Comparison of ENCODE assay signal across 1 cellular context in the genomic region with DNA sequence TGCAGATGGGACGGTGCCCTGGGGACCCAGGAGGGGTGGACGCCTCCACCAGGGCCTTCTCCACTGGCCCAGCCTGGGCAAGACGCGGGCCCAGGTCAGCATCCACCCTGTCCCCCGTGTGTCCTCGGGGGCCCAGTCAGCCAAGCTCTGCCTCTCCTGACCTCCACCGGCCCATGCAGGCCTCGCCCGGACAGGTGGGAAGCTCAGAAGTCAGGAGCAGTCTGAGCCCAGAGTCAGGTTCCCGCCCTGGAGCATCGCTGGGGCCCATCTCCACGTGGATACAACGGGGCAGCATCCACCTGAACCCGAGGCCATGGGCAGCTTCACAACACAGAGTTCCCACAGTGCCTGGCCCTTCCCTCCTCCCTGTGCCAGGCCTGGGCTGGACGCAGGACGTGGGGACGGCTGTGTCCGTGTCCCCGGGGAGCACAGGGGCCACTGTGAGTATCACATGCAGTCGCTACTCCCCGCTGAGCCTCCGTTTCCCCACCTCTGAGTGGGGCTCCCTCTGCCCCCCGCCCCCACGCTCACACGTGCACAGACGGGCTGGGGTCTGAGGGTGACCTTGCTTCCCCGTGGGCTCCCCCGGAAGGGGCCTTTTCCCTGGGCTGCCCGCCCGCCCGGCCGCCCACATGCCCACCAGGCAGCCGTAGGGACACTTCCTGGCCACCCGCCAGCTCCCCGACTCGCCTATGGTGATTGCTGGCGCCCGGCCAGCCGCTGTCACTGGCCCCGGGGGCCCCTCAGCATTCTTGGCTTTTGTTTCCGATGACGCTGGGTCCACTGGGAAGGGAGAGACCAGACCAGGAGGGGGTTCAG.
TF ChIP-seq lines count a peak whose summit lies in the region.

No MANE protein-coding gene starts in this region.

TF ChIP-seq in HEK293, 187 proteins besides CTCF, POLR2A, EP300 and RAD21 (continued from another document):
- TF ChIP-seq ZNF623 (tag by site-specific recombination; IDR thresholded peaks at IDR 0.05): no peak
